Comparison of ENCODE assay signal across 8 cellular contexts in genomic region chrX:153946910-153947769, GRCh38. TPM values are rescaled to one million over a fixed set of nuclear protein-coding genes. Genes with fewer than 3 reads are reported as not detected.
DNase-seq lines count a peak whose midpoint lies in the region; ATAC-seq and TF ChIP-seq lines count a peak whose summit lies in the region.

No MANE protein-coding gene starts in this region.

- peak overlapping the region; percentile 72 for H3K27ac Mint-ChIP-seq in activated CD8-positive, alpha-beta memory T cell treated with anti-CD3 and anti-CD28 coated beads, Interleukin-2, amount 10 ng/mL, durations not matched to agents 7 days and 5 days
- H3K27ac Mint-ChIP-seq in effector memory CD8-positive, alpha-beta T cell: peak overlapping the region; percentile 63 to 67
- H3K27ac Mint-ChIP-seq in mesothelial cell of epicardium: peak overlapping the region; percentile 77
- H3K27ac Mint-ChIP-seq in stimulated activated naive CD8-positive, alpha-beta T cell treated with anti-CD3 and anti-CD28 coated beads, Interleukin-15, Interleukin-2, amounts not matched to agents 100 ng/mL and 50 ng/mL, for 24 hours: peak overlapping the region; percentile 84

- peak overlapping the region; percentile 42 to 87 (median 70) for H3K4me2 ChIP-seq in BLaER1 treated with 17β-estradiol and CSF1 and Interleukin-3, amounts not matched to agents 10 nM and 100 nM

- TF ChIP-seq CTCF in mesothelial cell of epicardium (IDR thresholded peaks at IDR 0.05; ENCODE audit: unreplicated experiment): peak; percentile 71

- H4K20me1 ChIP-seq in BLaER1 treated with 17β-estradiol and CSF1 and Interleukin-3, amounts not matched to agents 10 nM and 100 nM: peaks cover 10 to 95% (median 80%) of the 10 kb centered on the region in 11 experiments; a peak in 20 of 22 replicates

- H3K9me3 ChIP-seq in BLaER1 treated with 17β-estradiol and CSF1 and Interleukin-3, amounts not matched to agents 10 nM and 100 nM (replicated peaks in 1 of 11): no peaks in the 10 kb centered on the region
- H3K9me3 ChIP-seq in HUES6 (ENCODE audit: control insufficient read depth, insufficient read depth, low read depth, low read length): no peaks in the 10 kb centered on the region; the same call in 1 of the 2 replicates

- DNase-seq in NOMO-1 (lab: John Stamatoyannopoulos, UW; ENCODE audit: unreplicated experiment in 2 of 2) (peak; percentile 28 to 74), mesothelial cell of epicardium (ENCODE audit: low spot score in 2 of 2, unreplicated experiment in 2 of 2) (peak in 1 of 2 experiments; percentile 77)
- peak; percentile 87 for DNase-seq in activated CD8-positive, alpha-beta memory T cell treated with anti-CD3 and anti-CD28 coated beads, Interleukin-2, amount 10 ng/mL, durations not matched to agents 7 days and 5 days
- DNase-seq in effector memory CD8-positive, alpha-beta T cell: peak; percentile 66 to 68 (median 67)

- H3K9me3 Mint-ChIP-seq in activated CD8-positive, alpha-beta memory T cell treated with anti-CD3 and anti-CD28 coated beads, Interleukin-2, amount 10 ng/mL, durations not matched to agents 7 days and 5 days (ENCODE audit: low read depth): no peaks in the 10 kb centered on the region
- H3K9me3 Mint-ChIP-seq in effector memory CD8-positive, alpha-beta T cell: no peaks in the 10 kb centered on the region
- no peaks in the 10 kb centered on the region for H3K9me3 Mint-ChIP-seq in mesothelial cell of epicardium
- no peaks in the 10 kb centered on the region for H3K9me3 Mint-ChIP-seq in stimulated activated naive CD8-positive, alpha-beta T cell treated with anti-CD3 and anti-CD28 coated beads, Interleukin-15, Interleukin-2, amounts not matched to agents 100 ng/mL and 50 ng/mL, for 24 hours

- peaks cover 35% of the 10 kb centered on the region for H3K4me1 Mint-ChIP-seq in activated CD8-positive, alpha-beta memory T cell treated with anti-CD3 and anti-CD28 coated beads, Interleukin-2, amount 10 ng/mL, durations not matched to agents 7 days and 5 days
- H3K4me1 Mint-ChIP-seq in effector memory CD8-positive, alpha-beta T cell (ENCODE audit: low read depth in 2 of 2): peaks cover 4 to 8% of the 10 kb centered on the region in 2 donors
- peaks cover 2% of the 10 kb centered on the region for H3K4me1 Mint-ChIP-seq in mesothelial cell of epicardium
- peaks cover 38% of the 10 kb centered on the region for H3K4me1 Mint-ChIP-seq in stimulated activated naive CD8-positive, alpha-beta T cell treated with anti-CD3 and anti-CD28 coated beads, Interleukin-15, Interleukin-2, amounts not matched to agents 100 ng/mL and 50 ng/mL, for 24 hours (ENCODE audit: low read depth)

- H3K4me3 Mint-ChIP-seq in activated CD8-positive, alpha-beta memory T cell treated with anti-CD3 and anti-CD28 coated beads, Interleukin-2, amount 10 ng/mL, durations not matched to agents 7 days and 5 days: no peak overlapping the region
- H3K4me3 Mint-ChIP-seq in effector memory CD8-positive, alpha-beta T cell: peak overlapping the region; percentile 18 to 45
- no peak overlapping the region for H3K4me3 Mint-ChIP-seq in mesothelial cell of epicardium
- H3K4me3 Mint-ChIP-seq in stimulated activated naive CD8-positive, alpha-beta T cell treated with anti-CD3 and anti-CD28 coated beads, Interleukin-15, Interleukin-2, amounts not matched to agents 100 ng/mL and 50 ng/mL, for 24 hours: peak overlapping the region; percentile 9

- H3K4me1 ChIP-seq in BLaER1 treated with 17β-estradiol and CSF1 and Interleukin-3, amounts not matched to agents 10 nM and 100 nM: peaks cover 79 to 99% (median 93%) of the 10 kb centered on the region in 10 experiments
- H3K4me1 ChIP-seq in HUES6 (ENCODE audit: control insufficient read depth, insufficient read depth, low read length): peaks cover 46% of the 10 kb centered on the region; the same call in 1 of the 2 replicates

- peak overlapping the region in 8 of 11 experiments; percentile 45 to 64 (median 56); a peak in 16 of 22 replicates for H3K9ac ChIP-seq in BLaER1 treated with 17β-estradiol and CSF1 and Interleukin-3, amounts not matched to agents 10 nM and 100 nM
- H3K9ac ChIP-seq in HUES6 (ENCODE audit: low read length): peak overlapping the region; percentile 34

- H3K27ac ChIP-seq in BLaER1 treated with 17β-estradiol and CSF1 and Interleukin-3, amounts not matched to agents 10 nM and 100 nM: peak overlapping the region in 10 of 11 experiments; percentile 32 to 69 (median 58); a peak in 19 of 22 replicates
- H3K27ac ChIP-seq in HUES6 (ENCODE audit: low read depth, low read length): no peak overlapping the region; the same call in 1 of the 2 replicates

- H3K36me3 ChIP-seq in BLaER1 treated with 17β-estradiol and CSF1 and Interleukin-3, amounts not matched to agents 10 nM and 100 nM: peaks cover 29 to 41% (median 37%) of the 10 kb centered on the region in 11 experiments
- peaks cover 53% of the 10 kb centered on the region for H3K36me3 ChIP-seq in HUES6 (ENCODE audit: control insufficient read depth, insufficient read depth, low read length)

- H3K36me3 Mint-ChIP-seq in activated CD8-positive, alpha-beta memory T cell treated with anti-CD3 and anti-CD28 coated beads, Interleukin-2, amount 10 ng/mL, durations not matched to agents 7 days and 5 days: peaks cover 14% of the 10 kb centered on the region
- peaks cover 32% of the 10 kb centered on the region for H3K36me3 Mint-ChIP-seq in effector memory CD8-positive, alpha-beta T cell (ENCODE audit: insufficient read depth)
- H3K36me3 Mint-ChIP-seq in mesothelial cell of epicardium: peaks cover 21% of the 10 kb centered on the region
- H3K36me3 Mint-ChIP-seq in stimulated activated naive CD8-positive, alpha-beta T cell treated with anti-CD3 and anti-CD28 coated beads, Interleukin-15, Interleukin-2, amounts not matched to agents 100 ng/mL and 50 ng/mL, for 24 hours (ENCODE audit: low read depth): peaks cover 12% of the 10 kb centered on the region

- no peak overlapping the region for H3K4me3 ChIP-seq in BLaER1 treated with 17β-estradiol and CSF1 and Interleukin-3, amounts not matched to agents 10 nM and 100 nM
- H3K4me3 ChIP-seq in HUES6 (ENCODE audit: low read depth, low read length): no peak overlapping the region

- no peaks in the 10 kb centered on the region for H3K27me3 Mint-ChIP-seq in activated CD8-positive, alpha-beta memory T cell treated with anti-CD3 and anti-CD28 coated beads, Interleukin-2, amount 10 ng/mL, durations not matched to agents 7 days and 5 days
- no peaks in the 10 kb centered on the region for H3K27me3 Mint-ChIP-seq in effector memory CD8-positive, alpha-beta T cell
- no peaks in the 10 kb centered on the region for H3K27me3 Mint-ChIP-seq in mesothelial cell of epicardium (ENCODE audit: low read depth)
- H3K27me3 Mint-ChIP-seq in stimulated activated naive CD8-positive, alpha-beta T cell treated with anti-CD3 and anti-CD28 coated beads, Interleukin-15, Interleukin-2, amounts not matched to agents 100 ng/mL and 50 ng/mL, for 24 hours: no peaks in the 10 kb centered on the region

- CTCF ChIA-PET in activated CD8-positive, alpha-beta memory T cell treated with anti-CD3 and anti-CD28 coated beads, Interleukin-2, amount 10 ng/mL, durations not matched to agents 7 days and 5 days (lab: Charles Lee): interaction anchor here (0.7 to 11.0 kb wide), 13 partner anchors 11 to 220 kb away, joined by 3 to 190 read pairs (median 5); partner anchors contain the start of genes ARHGAP4, IDH3G, NAA10 and PLXNB3

- peaks cover 36 to 79% (median 57%) of the 10 kb centered on the region in 11 experiments for H3K27me3 ChIP-seq in BLaER1 treated with 17β-estradiol and CSF1 and Interleukin-3, amounts not matched to agents 10 nM and 100 nM
- H3K27me3 ChIP-seq in HUES6 (ENCODE audit: control insufficient read depth, insufficient read depth, low read length): no peaks in the 10 kb centered on the region

- ATAC-seq in GM19397 (IDR thresholded peaks at IDR 0.05; ENCODE audit: unreplicated experiment): peak; percentile 47
- ATAC-seq in activated CD8-positive, alpha-beta memory T cell treated with anti-CD3 and anti-CD28 coated beads, Interleukin-2, amount 10 ng/mL, durations not matched to agents 7 days and 5 days: peak; percentile 84
- ATAC-seq in effector memory CD8-positive, alpha-beta T cell (replicated peaks): peak; percentile 89

RNA-seq across cellular contexts. Expression of gene RENBP, which starts 2.7 kb away (rescaled TPM):
- 1 to 10 TPM; 6.8 to 7.5 TPM for total RNA-seq in activated CD8-positive, alpha-beta memory T cell treated with anti-CD3 and anti-CD28 coated beads, Interleukin-2, amount 10 ng/mL, durations not matched to agents 7 days and 5 days
- total RNA-seq in mesothelial cell of epicardium: 7.2 to 8.5 TPM (median 7.2 TPM) in 3 replicates

RNA-seq across cellular contexts. Expression of gene NAA10, which starts 12.3 kb away (rescaled TPM):
- total RNA-seq in activated CD8-positive, alpha-beta memory T cell treated with anti-CD3 and anti-CD28 coated beads, Interleukin-2, amount 10 ng/mL, durations not matched to agents 7 days and 5 days: 100 to 1,000 TPM in 1 of 2 experiments, 10 to 100 TPM in 1; 92.8 to 115 TPM
- total RNA-seq in mesothelial cell of epicardium: 76.8 to 82.0 TPM (median 79.3 TPM) in 3 replicates

RNA-seq across cellular contexts. Expression of gene ARHGAP4, which starts 21.1 kb away (rescaled TPM):
- 100 to 1,000 TPM; 188 to 300 TPM for total RNA-seq in activated CD8-positive, alpha-beta memory T cell treated with anti-CD3 and anti-CD28 coated beads, Interleukin-2, amount 10 ng/mL, durations not matched to agents 7 days and 5 days
- total RNA-seq in mesothelial cell of epicardium: 52.2 to 64.4 TPM (median 62.8 TPM) in 3 replicates

RNA-seq across cellular contexts. Expression of gene HCFC1, which starts 24.5 kb away (rescaled TPM):
- total RNA-seq in activated CD8-positive, alpha-beta memory T cell treated with anti-CD3 and anti-CD28 coated beads, Interleukin-2, amount 10 ng/mL, durations not matched to agents 7 days and 5 days: 100 to 1,000 TPM; 136 to 138 TPM
- 96.3 to 99.9 TPM (median 98.5 TPM) in 3 replicates for total RNA-seq in mesothelial cell of epicardium

RNA-seq across cellular contexts. Expression of gene TMEM187, which starts 25.4 kb away (rescaled TPM):
- 10 to 100 TPM in 1 of 2 experiments, 1 to 10 TPM in 1; 8.6 to 10.7 TPM for total RNA-seq in activated CD8-positive, alpha-beta memory T cell treated with anti-CD3 and anti-CD28 coated beads, Interleukin-2, amount 10 ng/mL, durations not matched to agents 7 days and 5 days
- 11.5 to 15.0 TPM (median 14.2 TPM) in 3 replicates for total RNA-seq in mesothelial cell of epicardium

Comparison
In these comparisons a context has a peak if more than half of its experiments do, and no peak if none do; other contexts are left out.
1. H3K4me3 Mint-ChIP-seq: peak in effector memory CD8-positive, alpha-beta T cell (2 of 2) and stimulated activated naive CD8-positive, alpha-beta T cell treated with anti-CD3 and anti-CD28 coated beads, Interleukin-15, Interleukin-2, amounts not matched to agents 100 ng/mL and 50 ng/mL, for 24 hours (single experiment); none in activated CD8-positive, alpha-beta memory T cell treated with anti-CD3 and anti-CD28 coated beads, Interleukin-2, amount 10 ng/mL, durations not matched to agents 7 days and 5 days (single experiment) and mesothelial cell of epicardium (single experiment).
2. Peak in every context shown above with its lines, with median percentiles within 50 percentile points of each other: ATAC-seq and H3K27ac Mint-ChIP-seq.